ENCODE assay signal across 2 cellular contexts in genomic region chr19:4512070-4512469, GRCh38.
TF ChIP-seq lines count a peak whose summit lies in the region.

No MANE protein-coding gene starts in this region.

TF ChIP-seq in HEK293, 187 proteins besides CTCF, POLR2A, EP300 and RAD21:
- peak; percentile 43; the same call in 1 of the 2 replicates for TF ChIP-seq BCL11B (tag by site-specific recombination; IDR thresholded peaks at IDR 0.05; ENCODE audit: low read depth)
- TF ChIP-seq ZNF548 (tag by site-specific recombination; IDR thresholded peaks at IDR 0.05) = no peak

TF ChIP-seq in K562, 482 proteins besides CTCF, POLR2A, EP300 and RAD21:
- TF ChIP-seq HOXB6 (CRISPR knock-in tag; IDR thresholded peaks at IDR 0.05; ENCODE audit: borderline replicate concordance) (no peak), CGGBP1 (CRISPR knock-in tag; IDR thresholded peaks at IDR 0.05) (no peak)
